Comparison of ENCODE assay signal across 18 cellular contexts in genomic region chr1:162996261-162996660, GRCh38.
"Had no signal": no experiment of that assay in that cellular context is flagged by ENCODE, and none has a peak within 500 bp of the region (broad histone marks: within the 10 kb centered on the region; RNA-seq: fewer than 3 reads in every experiment).

No MANE protein-coding gene starts in this region.

- H3K9me3 ChIP-seq: body of pancreas, colonic mucosa, neutrophil, pancreas, upper lobe of right lung had no signal

- H3K4me3 ChIP-seq: body of pancreas, colonic mucosa, hepatocyte, lung, pancreas, upper lobe of right lung had no signal

- DNase-seq: activated B cell treated with CpG ODN at 0.5 μM for 24 hours; activated CD4-positive, alpha-beta memory T cell treated with anti-CD3 and anti-CD28 coated beads for 36 hours; activated CD4-positive, alpha-beta T cell treated with anti-CD3 and anti-CD28 coated beads for 4 hours; activated T-cell treated with anti-CD3 and anti-CD28 coated beads for 4 hours; amygdala; body of pancreas; central memory CD4-positive, alpha-beta T cell; colonic mucosa; endodermal cell; islet precursor cell; pancreas; stimulated activated naive B cell treated with anti-CD40 and anti-IgM and Interleukin-4, amounts not matched to agents 10 μg/mL and 1 μg/mL and 100 μg/mL, for 72 hours; upper lobe of right lung had no signal

- H3K36me3 ChIP-seq: colonic mucosa, neutrophil, pancreas, upper lobe of right lung had no signal

- ATAC-seq: body of pancreas; natural killer cell treated with Interleukin-12 subunit alpha and Interleukin-12 subunit beta and Interleukin-15 and Interleukin-18, amount 100 ng/mL, for 72 hours; pancreas; stimulated activated naive B cell treated with anti-CD40 and anti-IgM and Interleukin-4, amounts not matched to agents 10 μg/mL and 1 μg/mL and 100 μg/mL, for 72 hours; upper lobe of right lung had no signal

- H3K79me2 ChIP-seq: hepatocyte had no signal

- H3K27me3 ChIP-seq: body of pancreas, colonic mucosa, hepatocyte, neutrophil, upper lobe of right lung had no signal

- H3K27ac ChIP-seq: body of pancreas, colonic mucosa, epithelial cell of prostate, hepatocyte, neutrophil, pancreas, upper lobe of right lung had no signal

- H3K4me2 ChIP-seq: hepatocyte had no signal

- H3K4me1 ChIP-seq: body of pancreas, colonic mucosa, pancreas, upper lobe of right lung had no signal

- H2AFZ ChIP-seq: hepatocyte had no signal
